ENCODE assay signal across 8 cellular contexts in genomic region chr1:6783956-6784559, GRCh38. TPM values are rescaled to one million over a fixed set of nuclear protein-coding genes. Genes with fewer than 3 reads are reported as not detected.
DNase-seq lines count a peak whose midpoint lies in the region; ATAC-seq, FAIRE-seq and TF ChIP-seq lines count a peak whose summit lies in the region.

No MANE protein-coding gene starts in this region.

- peak; percentile 23 for FAIRE-seq in GM12891 (lab: Jason Lieb, UNC)

- peak overlapping the region; percentile 94 for H2AFZ ChIP-seq in SK-N-SH (ENCODE audit: low read depth)

- peak overlapping the region; percentile 88 for H3K9ac ChIP-seq in SK-N-SH

- peak overlapping the region; percentile 79 to 84 for H3K4me3 ChIP-seq in SK-N-SH (ENCODE audit: low read depth in 2 of 2, low read length in 1 of 2)
- H3K4me3 ChIP-seq in esophagus muscularis mucosa: peak overlapping the region; percentile 69 to 89 (median 80)
- peak overlapping the region; percentile 77 for H3K4me3 ChIP-seq in ovary

- H3F3A ChIP-seq in SK-N-SH (replicated peaks; ENCODE audit: insufficient read depth): peaks cover 6% of the 10 kb centered on the region

- WGBS in SK-N-SH (ENCODE audit: low lambda C conversion rate): 1% methylated on average over 21 of the region's 40 CpGs
- WGBS in esophagus muscularis mucosa: under 1% methylated on average over 19 of the region's 40 CpGs
- 0% methylated on average over 39 to 40 of the region's 40 CpGs for WGBS in ovary, 3 donors

- no peaks in the 10 kb centered on the region for H3K9me3 ChIP-seq in SK-N-SH
- H3K9me3 ChIP-seq in esophagus muscularis mucosa: no peaks in the 10 kb centered on the region
- no peaks in the 10 kb centered on the region for H3K9me3 ChIP-seq in ovary

- ATAC-seq in HG02763 (IDR thresholded peaks at IDR 0.05; ENCODE audit: unreplicated experiment): peak; percentile 5

- DNase-seq in GM12891 (ENCODE audit: insufficient read length, low spot score): no peak
- DNase-seq in SK-N-SH: no peak
- no peak for DNase-seq in esophagus muscularis mucosa (ENCODE audit: extremely low spot score)
- DNase-seq in ovary: no peak
- DNase-seq in inferior parietal cortex (ENCODE audit: extremely low spot score): no peak
- DNase-seq in head of caudate nucleus: no peak
- no peak for DNase-seq in activated effector memory CD4-positive, alpha-beta T cell treated with anti-CD3 and anti-CD28 coated beads, Interleukin-2, amount 50 U/mL, for 16 hours

- CTCF ChIA-PET in SK-N-SH (lab: Yijun Ruan, JAX): interaction anchor here (1.4 to 2.6 kb wide), 3 partner anchors 64 to 863 kb away, joined by 5 to 10 read pairs (median 7); no protein-coding TSS in a partner anchor

- H3K4me1 ChIP-seq in SK-N-SH (ENCODE audit: control insufficient read depth in 1 of 2, insufficient read depth in 2 of 2, low read depth in 1 of 2, low read length in 1 of 2): peaks cover 0 to 14% of the 10 kb centered on the region in 2 experiments; a peak in 3 of 4 replicates
- peaks cover 15 to 44% (median 40%) of the 10 kb centered on the region in 4 donors for H3K4me1 ChIP-seq in esophagus muscularis mucosa
- peaks cover 8% of the 10 kb centered on the region for H3K4me1 ChIP-seq in ovary (ENCODE audit: insufficient read depth)

- no peaks in the 10 kb centered on the region for H3K27me3 ChIP-seq in SK-N-SH (ENCODE audit: insufficient read depth)
- no peaks in the 10 kb centered on the region for H3K27me3 ChIP-seq in esophagus muscularis mucosa
- H3K27me3 ChIP-seq in ovary: no peaks in the 10 kb centered on the region

- peaks cover 26% of the 10 kb centered on the region for H4K20me1 ChIP-seq in SK-N-SH (ENCODE audit: insufficient read depth)

- POLR2A ChIA-PET in SK-N-SH (lab: Yijun Ruan, JAX): interaction anchor here (1.2 kb wide), 1 partner anchor 82 kb away, joined by 4 read pairs; the partner anchor contains the start of gene DNAJC11

- H3K36me3 ChIP-seq in SK-N-SH (replicated peaks in 1 of 2; ENCODE audit: control insufficient read depth in 1 of 2, insufficient read depth in 2 of 2, low read length in 1 of 2) (peaks cover 3% of the 10 kb centered on the region in 2 experiments), esophagus muscularis mucosa (no peaks in the 10 kb centered on the region), ovary (no peaks in the 10 kb centered on the region)

- TF ChIP-seq RAD21 in SK-N-SH (IDR thresholded peaks at IDR 0.05; ENCODE audit: low read length): no peak

- peaks cover 38% of the 10 kb centered on the region for H3K79me2 ChIP-seq in SK-N-SH (ENCODE audit: insufficient read depth)

- H3K27ac ChIP-seq in SK-N-SH (ENCODE audit: low read depth in 2 of 2, low read length in 1 of 2) (peak overlapping the region; percentile 92 to 96), esophagus muscularis mucosa (replicated peaks in 1 of 4) (peak overlapping the region; percentile 95 to 100 (median 98)), ovary (peak overlapping the region; percentile 98 to 99)

- H3K4me2 ChIP-seq in SK-N-SH: peak overlapping the region; percentile 74

- no peaks in the 10 kb centered on the region for H3K9me2 ChIP-seq in SK-N-SH

- intact Hi-C loops in esophagus muscularis mucosa (cut with DNase I): loop anchor here (5.0 to 10.0 kb wide), 3 partner anchors 37 to 861 kb away; no protein-coding TSS in a partner anchor
- intact Hi-C loops in ovary (cut with DNase I): no loop called here
- intact Hi-C loops in head of caudate nucleus (cut with DNase I): loop anchor here (5.0 to 10.0 kb wide), 2 partner anchors 82 to 159 kb away; partner anchors contain the start of genes DNAJC11 and THAP3

- TF ChIP-seq POLR2A in GM12891 (IDR thresholded peaks at IDR 0.05; ENCODE audit: low read depth, low read length) (no peak), esophagus muscularis mucosa (IDR thresholded peaks at IDR 0.05; ENCODE audit: low read depth) (peak; percentile 29), ovary (IDR thresholded peaks at IDR 0.05) (no peak)

- TF ChIP-seq EP300 in SK-N-SH (IDR thresholded peaks at IDR 0.05; ENCODE audit: borderline replicate concordance in 1 of 2, low read depth in 1 of 2, low read length in 1 of 2) (0 out of 4 replicates have a peak, but pooled peaks of 1 of the 2 experiments have one; percentile 6), esophagus muscularis mucosa (IDR thresholded peaks at IDR 0.05) (no peak), ovary (IDR thresholded peaks at IDR 0.05) (no peak)

- TF ChIP-seq CTCF in SK-N-SH (IDR thresholded peaks at IDR 0.05) (no peak), esophagus muscularis mucosa (IDR thresholded peaks at IDR 0.05) (peak in 1 of 3 experiments; percentile 13), ovary (IDR thresholded peaks at IDR 0.05) (no peak)

TF ChIP-seq in GM12891, 5 proteins besides CTCF, POLR2A, EP300 and RAD21:
- 0 out of 2 replicates have a peak, but pooled peaks have one; percentile 14 for TF ChIP-seq POU2F2 (IDR thresholded peaks at IDR 0.05; ENCODE audit: low read depth, low read length)
- no peak for TF ChIP-seq POLR2AphosphoS5 (IDR thresholded peaks at IDR 0.05; ENCODE audit: low read depth, low read length)
- TF ChIP-seq PAX5 (IDR thresholded peaks at IDR 0.05; ENCODE audit: insufficient read depth, low read length, severe bottlenecking): no peak
- TF ChIP-seq SPI1 (IDR thresholded peaks at IDR 0.05; ENCODE audit: low read depth, low read length): no peak
- TF ChIP-seq TAF1 (IDR thresholded peaks at IDR 0.05; ENCODE audit: low read depth, low read length): 0 out of 2 replicates have a peak, but pooled peaks have one; percentile 61

TF ChIP-seq in SK-N-SH, 30 proteins besides CTCF, POLR2A, EP300 and RAD21:
- TF ChIP-seq CHD2 (IDR thresholded peaks at IDR 0.05; ENCODE audit: low read length, partially characterized antibody) (no peak), JUND (IDR thresholded peaks at IDR 0.05) (0 out of 2 replicates have a peak, but pooled peaks have one; percentile 49)

RNA-seq across cellular contexts. Expression of gene CAMTA1, which starts 1.2 kb away (rescaled TPM):
- 60.5 TPM for polyA plus RNA-seq in GM12891 (2012; ENCODE audit: low read depth, missing spikeins)
- polyA plus RNA-seq in SK-N-SH (2012; rRNA removed) (44.1 and 63.1 TPM in 2 replicates), ovary (100 to 1,000 TPM in 1 of 2 donors, 10 to 100 TPM in 1; 88.5 to 150 TPM)
- 86.4 and 126 TPM in 2 replicates for polyA plus RNA-seq in SK-N-SH (2012; cell fraction: cytosol; rRNA removed)
- polyA plus RNA-seq in SK-N-SH (2012; cell fraction: nucleus; rRNA removed): 17.2 and 18.0 TPM in 2 replicates
- total RNA-seq in esophagus muscularis mucosa (100 to 1,000 TPM; 109 to 226 (median 139) TPM), ovary (10 to 100 TPM; 51.1 to 93.2 (median 63.1) TPM)

Comparison
In these comparisons a context has a peak if more than half of its experiments do, and no peak if none do; other contexts are left out.
1. intact Hi-C loops: an anchor here in esophagus muscularis mucosa (5.0 to 10.0 kb wide) and head of caudate nucleus (5.0 to 10.0 kb wide); none called in ovary.